Comparison of ENCODE assay signal across 1 cellular context in the genomic region with DNA sequence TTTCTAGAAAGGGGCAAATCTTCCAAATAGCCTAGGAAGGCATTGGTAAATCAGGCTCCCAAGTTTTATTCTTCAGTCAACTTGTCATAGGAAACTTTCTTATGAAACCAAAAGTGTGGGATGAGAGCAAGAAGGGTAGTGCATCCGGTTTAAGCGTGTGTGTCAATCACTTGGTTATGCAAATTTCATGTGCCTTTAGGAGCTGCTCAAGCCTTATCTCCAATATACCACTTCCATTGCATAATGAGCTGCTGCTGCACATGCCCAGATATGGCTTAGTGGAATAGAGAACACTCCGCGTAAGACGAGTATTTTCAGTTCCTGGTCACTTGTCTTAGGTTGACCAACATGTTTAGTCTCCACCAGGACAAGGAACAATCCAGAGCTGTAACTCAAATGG.
TF ChIP-seq lines count a peak whose summit lies in the region.

No MANE protein-coding gene starts in this region.

TF ChIP-seq in K562, 482 proteins besides CTCF, POLR2A, EP300 and RAD21 (continued from another document and continues in another):
- TF ChIP-seq, protein P1, sequence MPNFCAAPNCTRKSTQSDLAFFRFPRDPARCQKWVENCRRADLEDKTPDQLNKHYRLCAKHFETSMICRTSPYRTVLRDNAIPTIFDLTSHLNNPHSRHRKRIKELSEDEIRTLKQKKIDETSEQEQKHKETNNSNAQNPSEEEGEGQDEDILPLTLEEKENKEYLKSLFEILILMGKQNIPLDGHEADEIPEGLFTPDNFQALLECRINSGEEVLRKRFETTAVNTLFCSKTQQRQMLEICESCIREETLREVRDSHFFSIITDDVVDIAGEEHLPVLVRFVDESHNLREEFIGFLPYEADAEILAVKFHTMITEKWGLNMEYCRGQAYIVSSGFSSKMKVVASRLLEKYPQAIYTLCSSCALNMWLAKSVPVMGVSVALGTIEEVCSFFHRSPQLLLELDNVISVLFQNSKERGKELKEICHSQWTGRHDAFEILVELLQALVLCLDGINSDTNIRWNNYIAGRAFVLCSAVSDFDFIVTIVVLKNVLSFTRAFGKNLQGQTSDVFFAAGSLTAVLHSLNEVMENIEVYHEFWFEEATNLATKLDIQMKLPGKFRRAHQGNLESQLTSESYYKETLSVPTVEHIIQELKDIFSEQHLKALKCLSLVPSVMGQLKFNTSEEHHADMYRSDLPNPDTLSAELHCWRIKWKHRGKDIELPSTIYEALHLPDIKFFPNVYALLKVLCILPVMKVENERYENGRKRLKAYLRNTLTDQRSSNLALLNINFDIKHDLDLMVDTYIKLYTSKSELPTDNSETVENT (CRISPR knock-in tag; IDR thresholded peaks at IDR 0.05) = no peak
- TF ChIP-seq ZNF695 (CRISPR knock-in tag; IDR thresholded peaks at IDR 0.05) (no peak), TCF7L2 (IDR thresholded peaks at IDR 0.05; ENCODE audit: low read depth, low read length) (no peak), BMI1 (IDR thresholded peaks at IDR 0.05; ENCODE audit: low read length) (no peak), ETV1 (tag; conservative IDR thresholded peaks at IDR 0.05; ENCODE audit: low read depth) (0 out of 2 replicates have a peak, but pooled peaks have one; percentile 13), ZNF316 (IDR thresholded peaks at IDR 0.05) (no peak), CBFA2T3 (IDR thresholded peaks at IDR 0.05) (peak; percentile 47), GABPA (tag; conservative IDR thresholded peaks at IDR 0.05; ENCODE audit: low read depth) (peak; percentile 60), TBP (optimal IDR thresholded peaks at IDR 0.05; ENCODE audit: low read depth, low read length) (no peak), PYGO2 (tag; IDR thresholded peaks at IDR 0.05) (no peak), CEBPB (tag; IDR thresholded peaks at IDR 0.05) (peak; percentile 84), SRSF7 (optimal IDR thresholded peaks at IDR 0.05; ENCODE audit: low read depth, low read length) (no peak), NR1H2 (CRISPR knock-in tag; IDR thresholded peaks at IDR 0.05) (no peak), PHB (CRISPR knock-in tag; IDR thresholded peaks at IDR 0.05) (no peak), SRSF1 (IDR thresholded peaks at IDR 0.05; ENCODE audit: low read depth, low read length) (no peak), FOXP4 (CRISPR knock-in tag; IDR thresholded peaks at IDR 0.05; ENCODE audit: borderline replicate concordance) (no peak), BHLHE40 (IDR thresholded peaks at IDR 0.05; ENCODE audit: low read length) (peak; percentile 60), NONO (IDR thresholded peaks at IDR 0.05; ENCODE audit: low read depth in 2 of 2, low read length in 1 of 2) (no peak), NFRKB (IDR thresholded peaks at IDR 0.05; ENCODE audit: low read depth) (no peak), POLR2AphosphoS5 (IDR thresholded peaks at IDR 0.05; ENCODE audit: control insufficient read depth, insufficient read depth, low read depth, low read length) (no peak), ASH1L (IDR thresholded peaks at IDR 0.05; ENCODE audit: borderline replicate concordance, low read depth, partially characterized antibody) (no peak), COPS2 (conservative IDR thresholded peaks at IDR 0.05) (no peak), MED1 (CRISPR knock-in tag; IDR thresholded peaks at IDR 0.05; ENCODE audit: borderline replicate concordance) (no peak), NR2C2 (CRISPR knock-in tag; IDR thresholded peaks at IDR 0.05) (no peak), NR2C2 (tag; IDR thresholded peaks at IDR 0.05) (peak; percentile 58; the same call in 1 of the 2 replicates), USF1 (CRISPR knock-in tag; IDR thresholded peaks at IDR 0.05) (no peak), HSF4 (CRISPR knock-in tag; IDR thresholded peaks at IDR 0.05; ENCODE audit: borderline replicate concordance) (no peak), ZNF561 (CRISPR knock-in tag; conservative IDR thresholded peaks at IDR 0.05) (no peak), FOXA1 (IDR thresholded peaks at IDR 0.05; ENCODE audit: borderline replicate concordance) (no peak), CCAR2 (IDR thresholded peaks at IDR 0.05; ENCODE audit: low read depth, low read length) (no peak), ZEB2 (IDR thresholded peaks at IDR 0.05) (no peak), ZNF354B (CRISPR knock-in tag; IDR thresholded peaks at IDR 0.05) (no peak), HDAC6 (IDR thresholded peaks at IDR 0.05; ENCODE audit: low read depth, low read length) (no peak), RBFOX2 (IDR thresholded peaks at IDR 0.05; ENCODE audit: low read depth, low read length) (no peak), DACH1 (IDR thresholded peaks at IDR 0.05; ENCODE audit: partially characterized antibody) (no peak), ZNF12 (CRISPR knock-in tag; IDR thresholded peaks at IDR 0.05) (no peak), MAZ (CRISPR knock-in tag; conservative IDR thresholded peaks at IDR 0.05 in 1 of 2, IDR thresholded peaks at IDR 0.05 in 1 of 2) (no peak), ZBTB43 (CRISPR knock-in tag; IDR thresholded peaks at IDR 0.05) (no peak), SNIP1 (IDR thresholded peaks at IDR 0.05; ENCODE audit: low read depth) (no peak), ARID1B (IDR thresholded peaks at IDR 0.05) (peak; percentile 18; the same call in 1 of the 2 replicates), ZNF717 (CRISPR knock-in tag; IDR thresholded peaks at IDR 0.05) (no peak), FOXM1 (IDR thresholded peaks at IDR 0.05; ENCODE audit: low read depth) (no peak), FOXM1 (CRISPR knock-in tag; IDR thresholded peaks at IDR 0.05; ENCODE audit: low read depth) (no peak), CXXC5 (CRISPR knock-in tag; IDR thresholded peaks at IDR 0.05) (no peak), ZNF146 (CRISPR knock-in tag; IDR thresholded peaks at IDR 0.05; ENCODE audit: unreplicated experiment) (no peak), RBM22 (IDR thresholded peaks at IDR 0.05; ENCODE audit: low read depth, low read length, poor library complexity, severe bottlenecking) (no peak), POLR2H (tag; IDR thresholded peaks at IDR 0.05; ENCODE audit: low read depth) (no peak), STAG1 (CRISPR knock-in tag; IDR thresholded peaks at IDR 0.05; ENCODE audit: borderline replicate concordance) (no peak), RFX5 (IDR thresholded peaks at IDR 0.05; ENCODE audit: low read depth, low read length) (no peak), MEF2A (IDR thresholded peaks at IDR 0.05; ENCODE audit: control insufficient read depth, low read depth, low read length) (no peak), ZNF165 (CRISPR knock-in tag; IDR thresholded peaks at IDR 0.05; ENCODE audit: borderline replicate concordance) (no peak), PRPF4 (IDR thresholded peaks at IDR 0.05; ENCODE audit: insufficient read depth, low read depth, low read length, poor library complexity, severe bottlenecking) (no peak), ZNF75A (CRISPR knock-in tag; IDR thresholded peaks at IDR 0.05) (no peak), ZNF79 (CRISPR knock-in tag; IDR thresholded peaks at IDR 0.05; ENCODE audit: low read depth) (no peak), HMBOX1 (IDR thresholded peaks at IDR 0.05) (peak; percentile 48; the same call in 1 of the 2 replicates), C11orf30 (IDR thresholded peaks at IDR 0.05; ENCODE audit: low read depth) (no peak), SAFB (IDR thresholded peaks at IDR 0.05; ENCODE audit: borderline replicate concordance, low read depth, low read length) (no peak), HMGN3 (IDR thresholded peaks at IDR 0.05; ENCODE audit: borderline replicate concordance, extremely low read depth, insufficient read length, low read depth, low read length) (no peak)
- TF ChIP-seq, protein P2, sequence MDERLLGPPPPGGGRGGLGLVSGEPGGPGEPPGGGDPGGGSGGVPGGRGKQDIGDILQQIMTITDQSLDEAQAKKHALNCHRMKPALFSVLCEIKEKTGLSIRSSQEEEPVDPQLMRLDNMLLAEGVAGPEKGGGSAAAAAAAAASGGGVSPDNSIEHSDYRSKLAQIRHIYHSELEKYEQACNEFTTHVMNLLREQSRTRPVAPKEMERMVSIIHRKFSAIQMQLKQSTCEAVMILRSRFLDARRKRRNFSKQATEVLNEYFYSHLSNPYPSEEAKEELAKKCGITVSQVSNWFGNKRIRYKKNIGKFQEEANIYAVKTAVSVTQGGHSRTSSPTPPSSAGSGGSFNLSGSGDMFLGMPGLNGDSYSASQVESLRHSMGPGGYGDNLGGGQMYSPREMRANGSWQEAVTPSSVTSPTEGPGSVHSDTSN (CRISPR knock-in tag; IDR thresholded peaks at IDR 0.05; ENCODE audit: low read depth) = peak; percentile 34; the same call in 1 of the 2 replicates
- TF ChIP-seq, protein P2 (tag; conservative IDR thresholded peaks at IDR 0.05; ENCODE audit: low read depth) = peak; percentile 80
- TF ChIP-seq, protein P3, sequence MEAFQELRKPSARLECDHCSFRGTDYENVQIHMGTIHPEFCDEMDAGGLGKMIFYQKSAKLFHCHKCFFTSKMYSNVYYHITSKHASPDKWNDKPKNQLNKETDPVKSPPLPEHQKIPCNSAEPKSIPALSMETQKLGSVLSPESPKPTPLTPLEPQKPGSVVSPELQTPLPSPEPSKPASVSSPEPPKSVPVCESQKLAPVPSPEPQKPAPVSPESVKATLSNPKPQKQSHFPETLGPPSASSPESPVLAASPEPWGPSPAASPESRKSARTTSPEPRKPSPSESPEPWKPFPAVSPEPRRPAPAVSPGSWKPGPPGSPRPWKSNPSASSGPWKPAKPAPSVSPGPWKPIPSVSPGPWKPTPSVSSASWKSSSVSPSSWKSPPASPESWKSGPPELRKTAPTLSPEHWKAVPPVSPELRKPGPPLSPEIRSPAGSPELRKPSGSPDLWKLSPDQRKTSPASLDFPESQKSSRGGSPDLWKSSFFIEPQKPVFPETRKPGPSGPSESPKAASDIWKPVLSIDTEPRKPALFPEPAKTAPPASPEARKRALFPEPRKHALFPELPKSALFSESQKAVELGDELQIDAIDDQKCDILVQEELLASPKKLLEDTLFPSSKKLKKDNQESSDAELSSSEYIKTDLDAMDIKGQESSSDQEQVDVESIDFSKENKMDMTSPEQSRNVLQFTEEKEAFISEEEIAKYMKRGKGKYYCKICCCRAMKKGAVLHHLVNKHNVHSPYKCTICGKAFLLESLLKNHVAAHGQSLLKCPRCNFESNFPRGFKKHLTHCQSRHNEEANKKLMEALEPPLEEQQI (IDR thresholded peaks at IDR 0.05) = no peak
- TF ChIP-seq, protein P4, sequence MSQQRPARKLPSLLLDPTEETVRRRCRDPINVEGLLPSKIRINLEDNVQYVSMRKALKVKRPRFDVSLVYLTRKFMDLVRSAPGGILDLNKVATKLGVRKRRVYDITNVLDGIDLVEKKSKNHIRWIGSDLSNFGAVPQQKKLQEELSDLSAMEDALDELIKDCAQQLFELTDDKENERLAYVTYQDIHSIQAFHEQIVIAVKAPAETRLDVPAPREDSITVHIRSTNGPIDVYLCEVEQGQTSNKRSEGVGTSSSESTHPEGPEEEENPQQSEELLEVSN (IDR thresholded peaks at IDR 0.05; ENCODE audit: borderline replicate concordance in 1 of 2, extremely low read depth in 1 of 2, insufficient read depth in 1 of 2, insufficient read length in 1 of 2, low read depth in 1 of 2, low read length in 1 of 2, poor library complexity in 1 of 2, severe bottlenecking in 1 of 2) = no peak
- TF ChIP-seq, protein P5, sequence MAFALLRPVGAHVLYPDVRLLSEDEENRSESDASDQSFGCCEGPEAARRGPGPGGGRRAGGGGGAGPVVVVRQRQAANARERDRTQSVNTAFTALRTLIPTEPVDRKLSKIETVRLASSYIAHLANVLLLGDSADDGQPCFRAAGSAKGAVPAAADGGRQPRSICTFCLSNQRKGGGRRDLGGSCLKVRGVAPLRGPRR (CRISPR knock-in tag; IDR thresholded peaks at IDR 0.05) = no peak
